ENCODE assay signal across 1 cellular context in genomic region chr1:212638419-212639151, GRCh38.
TF ChIP-seq lines count a peak whose summit lies in the region.

No MANE protein-coding gene starts in this region.

TF ChIP-seq in IMR-90, 13 proteins besides CTCF, POLR2A, EP300 and RAD21 (continued from another document):
- TF ChIP-seq, protein P1, sequence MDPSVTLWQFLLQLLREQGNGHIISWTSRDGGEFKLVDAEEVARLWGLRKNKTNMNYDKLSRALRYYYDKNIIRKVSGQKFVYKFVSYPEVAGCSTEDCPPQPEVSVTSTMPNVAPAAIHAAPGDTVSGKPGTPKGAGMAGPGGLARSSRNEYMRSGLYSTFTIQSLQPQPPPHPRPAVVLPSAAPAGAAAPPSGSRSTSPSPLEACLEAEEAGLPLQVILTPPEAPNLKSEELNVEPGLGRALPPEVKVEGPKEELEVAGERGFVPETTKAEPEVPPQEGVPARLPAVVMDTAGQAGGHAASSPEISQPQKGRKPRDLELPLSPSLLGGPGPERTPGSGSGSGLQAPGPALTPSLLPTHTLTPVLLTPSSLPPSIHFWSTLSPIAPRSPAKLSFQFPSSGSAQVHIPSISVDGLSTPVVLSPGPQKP (IDR thresholded peaks at IDR 0.05; ENCODE audit: borderline replicate concordance, low read depth, low read length) = no peak
- TF ChIP-seq FOS (IDR thresholded peaks at IDR 0.05; ENCODE audit: low read depth, low read length) (no peak), CEBPB (IDR thresholded peaks at IDR 0.05; ENCODE audit: low read depth, low read length) (no peak)
TF ChIP-seq in IMR-90: peak in this region for 0.
